ENCODE assay signal across 9 cellular contexts in genomic region chr9:122158202-122158601, GRCh38. TPM values are rescaled to one million over a fixed set of nuclear protein-coding genes. Genes with fewer than 3 reads are reported as not detected.
A peak's percentile ranks its signal among the peaks of the same experiment; 100 is the strongest.
DNase-seq lines count a peak whose midpoint lies in the region; ATAC-seq, FAIRE-seq and TF ChIP-seq lines count a peak whose summit lies in the region.
"Had no signal": no experiment of that assay in that cellular context is flagged by ENCODE, and none has a peak within 500 bp of the region (broad histone marks: within the 10 kb centered on the region; RNA-seq: fewer than 3 reads in every experiment).

No MANE protein-coding gene starts in this region.

- H3K79me2 ChIP-seq in H1 (ENCODE audit: control insufficient read depth in 1 of 2, insufficient read depth in 2 of 2, low read length in 2 of 2) = peaks cover 0 to 20% of the 10 kb centered on the region in 2 experiments; a peak in 3 of 4 replicates

- no peak overlapping the region; the same call in 1 of the 2 replicates for H3K4me3 ChIP-seq in AG10803 (ENCODE audit: low read length)
- no peak overlapping the region for H3K4me3 ChIP-seq in WERI-Rb-1 (ENCODE audit: low read depth, low read length)
- H3K4me3 ChIP-seq in H1 (ENCODE audit: extremely low read depth in 1 of 4, insufficient read depth in 2 of 4, low read depth in 3 of 4, low read length in 4 of 4) = no peak overlapping the region
- H3K4me3 ChIP-seq in neuron (ENCODE audit: low read length) = peak overlapping the region; percentile 9

- peaks cover 2% of the 10 kb centered on the region for H3K23me2 ChIP-seq in H1 (ENCODE audit: low read depth, low read length)

- H3K4ac ChIP-seq in H1 (replicated peaks; ENCODE audit: insufficient read length, low read depth, low read length) = no peak overlapping the region

- H3K27me3 ChIP-seq in WERI-Rb-1 (ENCODE audit: insufficient read depth, low read depth, severe bottlenecking) = peaks cover 7% of the 10 kb centered on the region
- H3K27me3 ChIP-seq in H1 (replicated peaks in 1 of 4; ENCODE audit: control insufficient read depth in 3 of 4, extremely low read depth in 1 of 4, insufficient read depth in 3 of 4, low read length in 3 of 4) = no peaks in the 10 kb centered on the region
- H3K27me3 ChIP-seq in neuron (ENCODE audit: insufficient read depth, low read length) = no peaks in the 10 kb centered on the region

- H4K8ac ChIP-seq in H1 (ENCODE audit: extremely low read depth, insufficient read depth, low read length) = no peak overlapping the region

- POLR2A ChIA-PET in H1 (lab: Charles Lee; ENCODE audit: partially characterized antibody) = interaction anchor here (2.1 to 2.2 kb wide), 2 partner anchors 13 to 20 kb away, joined by 4 to 9 read pairs; no protein-coding TSS in a partner anchor

- TF ChIP-seq RAD21 in H1 (IDR thresholded peaks at IDR 0.05 in 1 of 2, conservative IDR thresholded peaks at IDR 0.05 in 1 of 2; ENCODE audit: low read depth in 2 of 2, low read length in 2 of 2) = peak; percentile 32 to 51; a peak in 3 of 4 replicates

- CTCF ChIA-PET in H1 (lab: Charles Lee; ENCODE audit: partially characterized antibody) = interaction anchor here (0.7 to 4.9 kb wide), 33 partner anchors 10 to 221 kb away, joined by 3 to 54 read pairs (median 6); no protein-coding TSS in a partner anchor

- H4K20me1 ChIP-seq in H1 (replicated peaks in 1 of 2; ENCODE audit: control insufficient read depth in 1 of 2, insufficient read depth in 2 of 2, low read length in 2 of 2) = peaks cover 0 to 2% of the 10 kb centered on the region in 2 experiments

- H2BK120ac ChIP-seq in H1 (replicated peaks; ENCODE audit: low read depth, low read length) = no peak overlapping the region

- no peak for TF ChIP-seq POLR2A in H1 (IDR thresholded peaks at IDR 0.05; ENCODE audit: control extremely low read depth in 1 of 2, low read depth in 2 of 2, low read length in 2 of 2)

- peak; percentile 59 for TF ChIP-seq CTCF in AG10803 (conservative IDR thresholded peaks at IDR 0.05; ENCODE audit: low read length)
- peak; percentile 81 for TF ChIP-seq CTCF in WERI-Rb-1 (IDR thresholded peaks at IDR 0.05; ENCODE audit: low read depth, low read length)
- peak; percentile 53 to 86 (median 82) for TF ChIP-seq CTCF in H1 (IDR thresholded peaks at IDR 0.05; ENCODE audit: control extremely low read depth in 1 of 3, insufficient read depth in 1 of 3, low read depth in 1 of 3, low read length in 3 of 3)

- peak overlapping the region in 1 of 2 experiments; percentile 100; a peak in 1 of 4 replicates for H3K4me2 ChIP-seq in H1 (ENCODE audit: insufficient read depth in 1 of 2, low read depth in 2 of 2, low read length in 2 of 2)

- no peak overlapping the region for H3K18ac ChIP-seq in H1 (ENCODE audit: extremely low read depth, low read length)

- H3K23ac ChIP-seq in H1 (ENCODE audit: insufficient read length) = no peak overlapping the region

- H3K36me3 ChIP-seq in WERI-Rb-1 (peaks cover 14% of the 10 kb centered on the region), H1 (ENCODE audit: control insufficient read depth in 2 of 4, insufficient read depth in 4 of 4, low read length in 3 of 4) (no peaks in the 10 kb centered on the region), neuron (ENCODE audit: insufficient read depth, low read length) (no peaks in the 10 kb centered on the region)
- H3K36me3 ChIP-seq: neutrophil had no signal

- H2AK5ac ChIP-seq in H1 (ENCODE audit: low read depth, low read length) = no peak overlapping the region

- ATAC-seq in GM18511 (IDR thresholded peaks at IDR 0.05; ENCODE audit: unreplicated experiment) = peak; percentile 49

- H3K79me1 ChIP-seq in H1 (ENCODE audit: low read depth, low read length) = 0 out of 2 replicates have a peak, but pooled peaks cover 2% of the 10 kb centered on the region

- peak; percentile 52 for FAIRE-seq in H1 (lab: Jason Lieb, UNC)

- no peak overlapping the region for H2BK15ac ChIP-seq in H1 (ENCODE audit: low read length)

- H2AFZ ChIP-seq in H1 (ENCODE audit: low read length) (no peak overlapping the region), neuron (ENCODE audit: low read depth, low read length) (no peak overlapping the region)

- no peak overlapping the region for H4K91ac ChIP-seq in H1 (replicated peaks; ENCODE audit: insufficient read length, low read length)

- DNase-seq in AG10803 (ENCODE audit: low read depth) (peak; percentile 58), M059J (ENCODE audit: low read depth) (peak; percentile 52), WERI-Rb-1 (peak; percentile 56), H1 (ENCODE audit: low read depth in 1 of 2, low spot score in 2 of 2) (peak in 1 of 2 experiments; percentile 34), kidney glomerular epithelial cell (lab: John Stamatoyannopoulos, UW) (no peak), activated gamma-delta T cell (lab: John Stamatoyannopoulos, UW) (no peak)

- H3K9me3 ChIP-seq in WERI-Rb-1 (ENCODE audit: severe bottlenecking) = peaks cover 13% of the 10 kb centered on the region
- peaks cover 0 to 4% of the 10 kb centered on the region in 2 experiments; a peak in 2 of 4 replicates for H3K9me3 ChIP-seq in H1 (ENCODE audit: insufficient read depth in 2 of 2, low read depth in 1 of 2, low read length in 1 of 2)
- H3K9me3 ChIP-seq in neuron (ENCODE audit: low read length) = peaks cover 1% of the 10 kb centered on the region
- H3K9me3 ChIP-seq: neutrophil had no signal

- no peak overlapping the region for H4K5ac ChIP-seq in H1 (ENCODE audit: insufficient read length, low read depth, low read length)

- 86% methylated on average over 3 of the region's 3 CpGs; no CpG with 5 or more reads in 1 of the 2 experiments for whole genome bisulfite sequencing in H1 (ENCODE audit: extremely low coverage in 1 of 2, insufficient coverage in 1 of 2, insufficient read length in 1 of 2, insufficient replicate concordance in 2 of 2, low coverage in 1 of 2, low lambda C conversion rate in 2 of 2, missing lambda C conversion rate in 1 of 2), 2 experiments

- H2BK20ac ChIP-seq in H1 (ENCODE audit: low read length) = no peak overlapping the region

- no peak overlapping the region for H2BK12ac ChIP-seq in H1 (ENCODE audit: low read depth, low read length)

- H2BK5ac ChIP-seq in H1 (ENCODE audit: low read depth, low read length) = no peak overlapping the region

- no peak overlapping the region for H3K14ac ChIP-seq in H1 (ENCODE audit: insufficient read length)

- H3K27ac ChIP-seq in WERI-Rb-1 (no peak overlapping the region), H1 (ENCODE audit: low read depth, low read length) (no peak overlapping the region)
- H3K27ac ChIP-seq: neutrophil had no signal

- no peak for TF ChIP-seq EP300 in H1 (IDR thresholded peaks at IDR 0.05; ENCODE audit: borderline replicate concordance in 1 of 2, low read depth in 2 of 2, low read length in 2 of 2)

- H3K4me1 ChIP-seq in H1 (replicated peaks in 1 of 4; ENCODE audit: control insufficient read depth in 3 of 4, insufficient read depth in 4 of 4, low read length in 3 of 4) = peaks cover 0 to 4% (median 0%) of the 10 kb centered on the region in 4 experiments; a peak in 2 of 7 replicates
- H3K4me1 ChIP-seq in neuron (ENCODE audit: insufficient read depth, low read length) = peaks cover 4% of the 10 kb centered on the region

- H3K9ac ChIP-seq in H1 (replicated peaks in 1 of 4; ENCODE audit: extremely low read depth in 1 of 4, low read depth in 3 of 4, low read length in 3 of 4) = no peak overlapping the region

- no peak overlapping the region for H3K56ac ChIP-seq in H1 (replicated peaks; ENCODE audit: insufficient read length, low read depth, low read length)

TF ChIP-seq in H1, 55 proteins besides CTCF, POLR2A, EP300 and RAD21:
- TF ChIP-seq ASH2L (IDR thresholded peaks at IDR 0.05; ENCODE audit: low read length) = no peak
- TF ChIP-seq SRF (IDR thresholded peaks at IDR 0.05; ENCODE audit: low read depth, low read length) = no peak
- TF ChIP-seq RXRA (IDR thresholded peaks at IDR 0.05; ENCODE audit: insufficient read depth, low read depth, low read length) = no peak
- TF ChIP-seq BRCA1 (IDR thresholded peaks at IDR 0.05; ENCODE audit: low read depth, low read length) = no peak
- no peak for TF ChIP-seq POU5F1 (IDR thresholded peaks at IDR 0.05; ENCODE audit: low read depth, low read length)
- no peak for TF ChIP-seq ATF3 (IDR thresholded peaks at IDR 0.05; ENCODE audit: insufficient read depth, low read depth, low read length)
- TF ChIP-seq TAF1 (IDR thresholded peaks at IDR 0.05; ENCODE audit: low read depth, low read length) = no peak
- no peak for TF ChIP-seq KDM1A (IDR thresholded peaks at IDR 0.05; ENCODE audit: borderline replicate concordance, low read length)
- TF ChIP-seq SP2 (IDR thresholded peaks at IDR 0.05; ENCODE audit: low read length) = no peak

RNA-seq across cellular contexts. Expression of gene NDUFA8, which starts 1.4 kb away (rescaled TPM):
- 69.3 and 93.4 TPM in 2 replicates for total RNA-seq in M059J (2014; rRNA removed; shearing (Covaris generic))
- 59.8 and 61.0 TPM in 2 replicates for total RNA-seq in H1 (2021; fragmentation: NEBNext Ultra II Directional; extraction: Animal tissue kit (Norgen Biotek cat#: 25700))
- 56.6 and 73.8 TPM in 2 replicates for polyA plus RNA-seq in H1 (2011; rRNA removed)
- polyA plus RNA-seq in H1 (2011; cell fraction: cytosol; rRNA removed) = 79.1 TPM
- 28.4 TPM for polyA plus RNA-seq in H1 (2011; cell fraction: nucleus; rRNA removed)
- polyA plus RNA-seq in H1 (2012, experiment 1 of 2) = 77.6 to 100 TPM (median 85.9 TPM) in 4 replicates
- 79.9 TPM for polyA plus RNA-seq in H1 (2012, experiment 2 of 2)
- polyA plus RNA-seq in H1 (2013, experiment 1 of 2) = 79.1 TPM
- polyA plus RNA-seq in H1 (2013, experiment 2 of 2) = 79.1 TPM
- 31.9 and 35.9 TPM in 2 replicates for polyA minus RNA-seq in H1 (2011; rRNA and poly(A)+ RNA removed)
- polyA minus RNA-seq in H1 (2011; cell fraction: cytosol; rRNA and poly(A)+ RNA removed) = 19.2 TPM
- polyA minus RNA-seq in H1 (2011; cell fraction: nucleus; rRNA and poly(A)+ RNA removed) = 11.1 TPM

RNA-seq across cellular contexts. Expression of gene MORN5, which starts 1.5 kb away (rescaled TPM):
- not detected in 2 replicates for total RNA-seq in M059J (2014; rRNA removed; shearing (Covaris generic))
- not detected in 2 replicates for total RNA-seq in H1 (2021; fragmentation: NEBNext Ultra II Directional; extraction: Animal tissue kit (Norgen Biotek cat#: 25700))
- polyA plus RNA-seq in H1 (2011; rRNA removed) = not detected in 2 replicates
- not detected for polyA plus RNA-seq in H1 (2011; cell fraction: cytosol; rRNA removed)
- not detected for polyA plus RNA-seq in H1 (2011; cell fraction: nucleus; rRNA removed)
- not detected in 4 replicates for polyA plus RNA-seq in H1 (2012, experiment 1 of 2)
- not detected for polyA plus RNA-seq in H1 (2012, experiment 2 of 2)
- not detected for polyA plus RNA-seq in H1 (2013, experiment 1 of 2)
- not detected for polyA plus RNA-seq in H1 (2013, experiment 2 of 2)
- not detected in 2 replicates for polyA minus RNA-seq in H1 (2011; rRNA and poly(A)+ RNA removed)
- polyA minus RNA-seq in H1 (2011; cell fraction: cytosol; rRNA and poly(A)+ RNA removed) = not detected
- polyA minus RNA-seq in H1 (2011; cell fraction: nucleus; rRNA and poly(A)+ RNA removed) = not detected

Comparison
In these comparisons a context has a peak if more than half of its experiments do, and no peak if none do; other contexts are left out.
1. DNase-seq: peak in AG10803 (single experiment), M059J (single experiment) and WERI-Rb-1 (single experiment); none in kidney glomerular epithelial cell (single experiment) and activated gamma-delta T cell (single experiment).
2. Peak in every context shown above with its lines, with median percentiles within 50 percentile points of each other: CTCF ChIP-seq.